ENCODE assay signal across 20 cellular contexts in genomic region chr11:12524865-12525264, GRCh38.
"Had no signal": no experiment of that assay in that cellular context is flagged by ENCODE, and none has a peak within 500 bp of the region (broad histone marks: within the 10 kb centered on the region; RNA-seq: fewer than 3 reads in every experiment).

No MANE protein-coding gene starts in this region.

- H3K27ac ChIP-seq: brain microvascular endothelial cell, epithelial cell of prostate, left lung, ovary, SK-N-MC, suprapubic skin, upper lobe of left lung had no signal

- H3K36me3 ChIP-seq: left lung, ovary had no signal

- H3K4me1 Mint-ChIP-seq: activated naive CD8-positive, alpha-beta T cell treated with anti-CD3 and anti-CD28 coated beads, Interleukin-2, amount 10 ng/mL, durations not matched to agents 7 days and 5 days had no signal

- DNase-seq: activated CD4-positive, alpha-beta T cell treated with anti-CD3 and anti-CD28 coated beads, Interleukin-2, amount 50 U/mL, for 1 hour; activated CD8-positive, alpha-beta memory T cell treated with anti-CD3 and anti-CD28 coated beads for 24 hours; activated naive CD4-positive, alpha-beta T cell; activated naive CD8-positive, alpha-beta T cell treated with anti-CD3 and anti-CD28 coated beads, Interleukin-2, amount 10 ng/mL, durations not matched to agents 7 days and 5 days; brain microvascular endothelial cell; cerebellar nuclear complex; dermis blood vessel endothelial cell; effector memory CD8-positive, alpha-beta T cell; left lung; ovary; stimulated activated CD4-positive, alpha-beta T cell treated with anti-CD3 and anti-CD28 coated beads, Interleukin-4, amount 100 ng/mL, for 4 hours; stimulated activated CD8-positive, alpha-beta memory T cell treated with anti-CD3 and anti-CD28 coated beads, Interleukin-4, amount 100 ng/mL, for 48 hours; stimulated activated naive CD8-positive, alpha-beta T cell treated with anti-CD3 and anti-CD28 coated beads, Interleukin-15, Interleukin-2, amounts not matched to agents 100 U/mL and 50 U/mL, for 24 hours; T-helper 9 cell; upper lobe of left lung had no signal

- H3K9me3 ChIP-seq: left lung, ovary, suprapubic skin, upper lobe of left lung had no signal

- H3K27me3 ChIP-seq: brain microvascular endothelial cell, left lung, ovary, suprapubic skin, upper lobe of left lung had no signal

- H3K9me3 Mint-ChIP-seq: activated naive CD8-positive, alpha-beta T cell treated with anti-CD3 and anti-CD28 coated beads, Interleukin-2, amount 10 ng/mL, durations not matched to agents 7 days and 5 days; activated T-helper 1 cell treated with anti-CD3 and anti-CD28 coated beads, Interleukin-12 subunit alpha, Interleukin-12 subunit beta, Interleukin-2, Interleukin-4 antibody, amounts not matched to agents 30 ng/mL and 10 ng/mL and 1 ng/mL, durations not matched to agents 14 hours and 24 hours and 36 hours; effector memory CD8-positive, alpha-beta T cell had no signal

- H3K4me3 ChIP-seq: left lung, ovary, SK-N-MC, skin epidermis, suprapubic skin, upper lobe of left lung had no signal

- H3K36me3 Mint-ChIP-seq: activated naive CD8-positive, alpha-beta T cell treated with anti-CD3 and anti-CD28 coated beads, Interleukin-2, amount 10 ng/mL, durations not matched to agents 7 days and 5 days had no signal

- ATAC-seq: effector memory CD8-positive, alpha-beta T cell; left lung; stimulated activated naive CD8-positive, alpha-beta T cell treated with anti-CD3 and anti-CD28 coated beads, Interleukin-15, Interleukin-2, amounts not matched to agents 100 U/mL and 50 U/mL, for 24 hours had no signal

- H3K27ac Mint-ChIP-seq: activated naive CD8-positive, alpha-beta T cell treated with anti-CD3 and anti-CD28 coated beads, Interleukin-2, amount 10 ng/mL, durations not matched to agents 7 days and 5 days; activated T-helper 1 cell treated with anti-CD3 and anti-CD28 coated beads, Interleukin-12 subunit alpha, Interleukin-12 subunit beta, Interleukin-2, Interleukin-4 antibody, amounts not matched to agents 30 ng/mL and 10 ng/mL and 1 ng/mL, durations not matched to agents 14 hours and 24 hours and 36 hours; effector memory CD8-positive, alpha-beta T cell had no signal

- H3K4me3 Mint-ChIP-seq: activated naive CD8-positive, alpha-beta T cell treated with anti-CD3 and anti-CD28 coated beads, Interleukin-2, amount 10 ng/mL, durations not matched to agents 7 days and 5 days; activated T-helper 1 cell treated with anti-CD3 and anti-CD28 coated beads, Interleukin-12 subunit alpha, Interleukin-12 subunit beta, Interleukin-2, Interleukin-4 antibody, amounts not matched to agents 30 ng/mL and 10 ng/mL and 1 ng/mL, durations not matched to agents 14 hours and 24 hours and 36 hours; effector memory CD8-positive, alpha-beta T cell had no signal

- H3K4me1 ChIP-seq: left lung, suprapubic skin had no signal
